In the genomic region with DNA sequence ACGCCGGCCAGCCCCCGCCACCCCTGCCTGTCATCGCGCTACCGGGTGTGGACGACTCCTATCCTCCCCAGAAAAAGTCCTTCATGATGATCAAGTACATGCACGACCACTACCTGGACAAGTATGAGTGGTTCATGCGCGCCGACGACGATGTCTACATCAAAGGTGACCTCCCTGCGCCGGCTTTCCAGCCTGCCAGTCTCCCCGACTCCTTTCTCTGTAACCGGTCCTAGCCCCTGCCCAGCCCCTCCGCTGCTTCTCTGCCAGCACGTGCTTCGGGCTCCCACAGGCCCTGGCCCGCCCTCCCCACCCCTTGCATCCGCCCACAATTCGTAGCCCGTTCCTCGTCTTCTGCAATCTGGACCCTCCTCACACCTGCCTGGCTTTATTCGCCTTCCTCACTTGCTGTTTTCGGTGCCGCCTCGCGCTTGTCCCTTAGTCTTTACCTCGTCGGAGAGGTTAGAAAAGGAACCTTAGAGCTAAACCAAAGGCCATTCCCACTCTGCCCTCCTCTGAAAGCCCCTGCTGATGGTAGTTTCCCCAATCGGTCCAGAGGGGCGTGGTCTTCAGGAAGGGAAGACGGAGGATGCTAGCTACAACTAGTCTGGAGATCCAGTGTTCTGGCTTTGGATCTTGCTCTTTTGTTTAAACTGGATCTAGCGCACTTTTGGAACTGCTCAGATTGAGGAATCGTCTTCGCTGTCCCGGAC, we compare ENCODE assay signal across 8 cellular contexts. TPM values are rescaled to one million over a fixed set of nuclear protein-coding genes. Genes with fewer than 3 reads are reported as not detected.
A peak's percentile ranks its signal among the peaks of the same experiment; 100 is the strongest.
DNase-seq lines count a peak whose midpoint lies in the region; ATAC-seq, FAIRE-seq and TF ChIP-seq lines count a peak whose summit lies in the region.

No MANE protein-coding gene starts in this region.

- TF ChIP-seq CTCF in Caco-2 (IDR thresholded peaks at IDR 0.05; ENCODE audit: insufficient read depth in 1 of 2, low read depth in 1 of 2, low read length in 1 of 2, severe bottlenecking in 1 of 2, unreplicated experiment in 1 of 2) (no peak), mesothelial cell of epicardium (IDR thresholded peaks at IDR 0.05; ENCODE audit: unreplicated experiment) (no peak)

- peak overlapping the region; percentile 88 for H3K4me3 Mint-ChIP-seq in Caco-2 (ENCODE audit: unreplicated experiment)
- peak overlapping the region; percentile 75 for H3K4me3 Mint-ChIP-seq in mesothelial cell of epicardium

- H3K36me3 Mint-ChIP-seq in Caco-2 (ENCODE audit: insufficient read depth, unreplicated experiment) (peaks cover 5% of the 10 kb centered on the region), mesothelial cell of epicardium (no peaks in the 10 kb centered on the region)

- no peaks in the 10 kb centered on the region for H3K9me3 Mint-ChIP-seq in Caco-2 (ENCODE audit: unreplicated experiment)
- no peaks in the 10 kb centered on the region for H3K9me3 Mint-ChIP-seq in mesothelial cell of epicardium

- CTCF ChIA-PET in Caco-2 (lab: Charles Lee): no interaction called here

- POLR2A ChIA-PET in Caco-2 (lab: Charles Lee): no interaction called here

- no peaks in the 10 kb centered on the region for H3K36me3 ChIP-seq in Caco-2 (ENCODE audit: control insufficient read depth, insufficient read depth, low read length)
- no peaks in the 10 kb centered on the region for H3K36me3 ChIP-seq in ectodermal cell (ENCODE audit: control insufficient read depth, insufficient read depth, low read length)

- FAIRE-seq in urothelium cell line (lab: Jason Lieb, UNC): peak; percentile 62

- WGBS in ectodermal cell, 2 experiments: 1% methylated on average over 39 of the region's 39 CpGs

- H3K27ac ChIP-seq in ectodermal cell (ENCODE audit: insufficient read depth, low read depth, low read length, poor library complexity, severe bottlenecking): no peak overlapping the region

- H3K27me3 Mint-ChIP-seq in Caco-2 (ENCODE audit: insufficient read depth, unreplicated experiment) (peaks cover 27% of the 10 kb centered on the region), mesothelial cell of epicardium (ENCODE audit: low read depth) (peaks cover 56% of the 10 kb centered on the region)

- BruUV-seq in Caco-2 (replicated peaks; lab: Mats Ljungman, UMichigan): no TSS peak

- H3K9me3 ChIP-seq in Caco-2 (no peaks in the 10 kb centered on the region), ectodermal cell (ENCODE audit: control insufficient read depth, low read length) (no peaks in the 10 kb centered on the region)

- ATAC-seq in GM18873 (IDR thresholded peaks at IDR 0.05; ENCODE audit: low FRiP score, unreplicated experiment): no peak
- ATAC-seq in GM19455 (IDR thresholded peaks at IDR 0.05; ENCODE audit: unreplicated experiment): no peak

- no peak overlapping the region for H3K27ac Mint-ChIP-seq in Caco-2 (ENCODE audit: unreplicated experiment)
- H3K27ac Mint-ChIP-seq in mesothelial cell of epicardium: no peak overlapping the region

- H3K4me1 ChIP-seq in Caco-2: peaks cover 15% of the 10 kb centered on the region
- H3K4me1 ChIP-seq in ectodermal cell (ENCODE audit: control insufficient read depth, insufficient read depth, low read length): no peaks in the 10 kb centered on the region

- intact Hi-C loops in Caco-2 (cut with micrococcal nuclease; ENCODE audit: unreplicated experiment): loop anchor here (10.0 kb wide), 2 partner anchors 169 to 809 kb away; no protein-coding TSS in a partner anchor

- DNase-seq in Caco-2 (peak in 1 of 2 experiments; percentile 5), NCI-H69 (lab: John Stamatoyannopoulos, UW) (peak; percentile 8), mesothelial cell of epicardium (ENCODE audit: low spot score in 2 of 2, unreplicated experiment in 2 of 2) (no peak), urothelium cell line (ENCODE audit: low spot score) (peak; percentile 15), GM19238 (ENCODE audit: insufficient read length, low spot score) (no peak)

- H3K27me3 ChIP-seq in Caco-2 (replicated peaks; ENCODE audit: control insufficient read depth, insufficient read depth, low read length) (no peaks in the 10 kb centered on the region; the same call in none of the 2 replicates), ectodermal cell (ENCODE audit: control insufficient read depth, insufficient read depth, low read length, poor library complexity, severe bottlenecking) (peaks cover 64% of the 10 kb centered on the region)

- peak overlapping the region; percentile 67 for H3K4me3 ChIP-seq in Caco-2 (ENCODE audit: low read depth, low read length)
- peak overlapping the region; percentile 44 for H3K4me3 ChIP-seq in ectodermal cell (ENCODE audit: insufficient read depth, low read depth, low read length)

- H3K4me1 Mint-ChIP-seq in Caco-2 (ENCODE audit: low read depth, unreplicated experiment) (peaks cover 15% of the 10 kb centered on the region), mesothelial cell of epicardium (peaks cover 18% of the 10 kb centered on the region)

RNA-seq across cellular contexts. Expression of a gene that starts 1.4 kb away (rescaled TPM):
- total RNA-seq in Caco-2 (2022) (0.32 and 0.46 TPM in 2 replicates), mesothelial cell of epicardium (3.6 to 4.8 TPM (median 3.6 TPM) in 3 replicates)
- polyA plus RNA-seq in ectodermal cell (2013, experiment 1 of 4): 1.5 TPM
- 0.66 TPM for polyA plus RNA-seq in ectodermal cell (2013, experiment 2 of 4)
- polyA plus RNA-seq in ectodermal cell (2013, experiment 3 of 4): 0.59 TPM
- polyA plus RNA-seq in ectodermal cell (2013, experiment 4 of 4): 0.53 TPM

Comparison
In these comparisons a context has a peak if more than half of its experiments do, and no peak if none do; other contexts are left out.
1. DNase-seq: peak in NCI-H69 (single experiment) and urothelium cell line (single experiment); none in mesothelial cell of epicardium (0 of 2) and GM19238 (single experiment).